Comparison of ENCODE assay signal across 10 cellular contexts in genomic region chr17:77842906-77843249, GRCh38.
DNase-seq lines count a peak whose midpoint lies in the region; ATAC-seq and TF ChIP-seq lines count a peak whose summit lies in the region.
"Had no signal": no experiment of that assay in that cellular context is flagged by ENCODE, and none has a peak within 500 bp of the region (broad histone marks: within the 10 kb centered on the region; RNA-seq: fewer than 3 reads in every experiment).

No MANE protein-coding gene starts in this region.

- H3K4me3 ChIP-seq in BLaER1 treated with 17β-estradiol and CSF1 and Interleukin-3, amounts not matched to agents 10 nM and 100 nM, result no peak overlapping the region
- H3K4me3 ChIP-seq in DND-41 (ENCODE audit: low read depth in 1 of 2, low read length in 2 of 2), result no peak overlapping the region; a peak in 1 of 4 replicates
- no peak overlapping the region for H3K4me3 ChIP-seq in lower lobe of right lung
- H3K4me3 ChIP-seq in upper lobe of left lung, result no peak overlapping the region
- H3K4me3 ChIP-seq: stomach had no signal

- peaks cover 0 to 56% (median 10%) of the 10 kb centered on the region in 11 experiments; a peak in 13 of 22 replicates for H4K20me1 ChIP-seq in BLaER1 treated with 17β-estradiol and CSF1 and Interleukin-3, amounts not matched to agents 10 nM and 100 nM
- no peaks in the 10 kb centered on the region for H4K20me1 ChIP-seq in DND-41 (ENCODE audit: insufficient read depth, low read length)

- TF ChIP-seq EP300 in upper lobe of left lung (IDR thresholded peaks at IDR 0.05), result no peak

- WGBS in upper lobe of left lung, 2 donors, result 85 to 95% methylated on average over 4 of the region's 4 CpGs

- peaks cover 0 to 4% of the 10 kb centered on the region in 2 donors for H3K9me3 Mint-ChIP-seq in activated T-cell treated with anti-CD3 and anti-CD28 coated beads, Interleukin-2, amount 50 U/mL, for 72 hours

- H3K9me3 ChIP-seq in BLaER1 treated with 17β-estradiol and CSF1 and Interleukin-3, amounts not matched to agents 10 nM and 100 nM (replicated peaks in 1 of 11), result no peaks in the 10 kb centered on the region
- H3K9me3 ChIP-seq in DND-41 (ENCODE audit: insufficient read depth, low read length, severe bottlenecking), result no peaks in the 10 kb centered on the region
- H3K9me3 ChIP-seq in lower lobe of right lung, result no peaks in the 10 kb centered on the region
- H3K9me3 ChIP-seq in upper lobe of left lung, result no peaks in the 10 kb centered on the region
- H3K9me3 ChIP-seq: stomach had no signal

- TF ChIP-seq CTCF in DND-41 (IDR thresholded peaks at IDR 0.05; ENCODE audit: borderline replicate concordance, extremely low read depth, low read length, poor library complexity, severe bottlenecking), result no peak
- no peak for TF ChIP-seq CTCF in lower lobe of right lung (IDR thresholded peaks at IDR 0.05)
- no peak for TF ChIP-seq CTCF in upper lobe of left lung (IDR thresholded peaks at IDR 0.05)

- peaks cover 19% of the 10 kb centered on the region for H3K27me3 Mint-ChIP-seq in activated T-cell treated with anti-CD3 and anti-CD28 coated beads, Interleukin-2, amount 50 U/mL, for 72 hours (ENCODE audit: low read depth)

- H3K36me3 Mint-ChIP-seq in activated T-cell treated with anti-CD3 and anti-CD28 coated beads, Interleukin-2, amount 50 U/mL, for 72 hours (ENCODE audit: insufficient read depth in 2 of 2), result peaks cover 5 to 9% of the 10 kb centered on the region in 2 donors

- peak overlapping the region; percentile 61 to 95 (median 89) for H3K4me2 ChIP-seq in BLaER1 treated with 17β-estradiol and CSF1 and Interleukin-3, amounts not matched to agents 10 nM and 100 nM
- peak overlapping the region; percentile 53 for H3K4me2 ChIP-seq in DND-41 (ENCODE audit: insufficient read depth, low read length)

- ATAC-seq in DND-41 (ENCODE audit: insufficient read depth, low read depth) (no peak), lower lobe of right lung (no peak), HG02840 (IDR thresholded peaks at IDR 0.05; ENCODE audit: low FRiP score, unreplicated experiment) (no peak), GM18873 (IDR thresholded peaks at IDR 0.05; ENCODE audit: low FRiP score, unreplicated experiment) (no peak), upper lobe of left lung (ENCODE audit: low FRiP score in 2 of 2) (no peak)
- ATAC-seq in activated T-cell treated with anti-CD3 and anti-CD28 coated beads, Interleukin-2, amount 50 U/mL, for 72 hours (replicated peaks in 1 of 2), result peak; percentile 17 to 28

- H3K27ac Mint-ChIP-seq in activated T-cell treated with anti-CD3 and anti-CD28 coated beads, Interleukin-2, amount 50 U/mL, for 72 hours, result no peak overlapping the region

- no peak overlapping the region for H2AFZ ChIP-seq in DND-41 (ENCODE audit: low read depth, low read length)

- peaks cover 0 to 92% (median 0%) of the 10 kb centered on the region in 11 experiments; a peak in 10 of 22 replicates for H3K27me3 ChIP-seq in BLaER1 treated with 17β-estradiol and CSF1 and Interleukin-3, amounts not matched to agents 10 nM and 100 nM
- no peaks in the 10 kb centered on the region for H3K27me3 ChIP-seq in DND-41 (ENCODE audit: insufficient read depth, low read length, poor library complexity)
- H3K27me3 ChIP-seq in lower lobe of right lung (ENCODE audit: low read depth), result no peaks in the 10 kb centered on the region
- no peaks in the 10 kb centered on the region for H3K27me3 ChIP-seq in upper lobe of left lung
- H3K27me3 ChIP-seq: stomach had no signal

- no peaks in the 10 kb centered on the region for H3K36me3 ChIP-seq in BLaER1 treated with 17β-estradiol and CSF1 and Interleukin-3, amounts not matched to agents 10 nM and 100 nM
- H3K36me3 ChIP-seq in DND-41 (ENCODE audit: insufficient read depth, low read length), result no peaks in the 10 kb centered on the region
- H3K36me3 ChIP-seq in lower lobe of right lung, result no peaks in the 10 kb centered on the region
- H3K36me3 ChIP-seq in upper lobe of left lung, result no peaks in the 10 kb centered on the region
- H3K36me3 ChIP-seq: stomach had no signal

- no peak overlapping the region for H3K27ac ChIP-seq in BLaER1 treated with 17β-estradiol and CSF1 and Interleukin-3, amounts not matched to agents 10 nM and 100 nM
- H3K27ac ChIP-seq in DND-41 (ENCODE audit: low read length) (peak overlapping the region; percentile 95), lower lobe of right lung (no peak overlapping the region), upper lobe of left lung (no peak overlapping the region)

- H3K79me2 ChIP-seq in DND-41 (ENCODE audit: insufficient read depth, low read length), result no peaks in the 10 kb centered on the region

- peak overlapping the region; percentile 53 to 70 for H3K4me3 Mint-ChIP-seq in activated T-cell treated with anti-CD3 and anti-CD28 coated beads, Interleukin-2, amount 50 U/mL, for 72 hours

- peaks cover 49 to 91% (median 84%) of the 10 kb centered on the region in 10 experiments for H3K4me1 ChIP-seq in BLaER1 treated with 17β-estradiol and CSF1 and Interleukin-3, amounts not matched to agents 10 nM and 100 nM
- H3K4me1 ChIP-seq in DND-41 (ENCODE audit: insufficient read depth, low read length), result peaks cover 75% of the 10 kb centered on the region
- H3K4me1 ChIP-seq in lower lobe of right lung, result no peaks in the 10 kb centered on the region
- peaks cover 0 to 5% (median 2%) of the 10 kb centered on the region in 4 donors for H3K4me1 ChIP-seq in upper lobe of left lung

- no peak for DNase-seq in DND-41
- no peak for DNase-seq in activated T-cell treated with anti-CD3 and anti-CD28 coated beads, Interleukin-2, amount 50 U/mL, for 72 hours
- DNase-seq in lower lobe of right lung, result peak; percentile 13
- no peak for DNase-seq in upper lobe of left lung
- DNase-seq: NCI-H146, NCI-H526 treated with DMSO at 0.1 percent for 48 hours, stomach had no signal

- TF ChIP-seq POLR2A in upper lobe of left lung (IDR thresholded peaks at IDR 0.05), result no peak

- peaks cover 75% of the 10 kb centered on the region for H3K4me1 Mint-ChIP-seq in activated T-cell treated with anti-CD3 and anti-CD28 coated beads, Interleukin-2, amount 50 U/mL, for 72 hours (ENCODE audit: low read depth)

- intact Hi-C loops in lower lobe of right lung (cut with DNase I), result no loop called here

- H3K9ac ChIP-seq in BLaER1 treated with 17β-estradiol and CSF1 and Interleukin-3, amounts not matched to agents 10 nM and 100 nM, result no peak overlapping the region
- H3K9ac ChIP-seq in DND-41 (ENCODE audit: low read depth, low read length), result peak overlapping the region; percentile 22

Comparison
In these comparisons a context has a peak if more than half of its experiments do, and no peak if none do; other contexts are left out.
1. ATAC-seq: peak in activated T-cell treated with anti-CD3 and anti-CD28 coated beads, Interleukin-2, amount 50 U/mL, for 72 hours (2 of 2); none in DND-41 (single experiment), lower lobe of right lung (0 of 2), HG02840 (single experiment), GM18873 (single experiment) and upper lobe of left lung (0 of 2).